Comparison of ENCODE assay signal across 8 cellular contexts in the genomic region with DNA sequence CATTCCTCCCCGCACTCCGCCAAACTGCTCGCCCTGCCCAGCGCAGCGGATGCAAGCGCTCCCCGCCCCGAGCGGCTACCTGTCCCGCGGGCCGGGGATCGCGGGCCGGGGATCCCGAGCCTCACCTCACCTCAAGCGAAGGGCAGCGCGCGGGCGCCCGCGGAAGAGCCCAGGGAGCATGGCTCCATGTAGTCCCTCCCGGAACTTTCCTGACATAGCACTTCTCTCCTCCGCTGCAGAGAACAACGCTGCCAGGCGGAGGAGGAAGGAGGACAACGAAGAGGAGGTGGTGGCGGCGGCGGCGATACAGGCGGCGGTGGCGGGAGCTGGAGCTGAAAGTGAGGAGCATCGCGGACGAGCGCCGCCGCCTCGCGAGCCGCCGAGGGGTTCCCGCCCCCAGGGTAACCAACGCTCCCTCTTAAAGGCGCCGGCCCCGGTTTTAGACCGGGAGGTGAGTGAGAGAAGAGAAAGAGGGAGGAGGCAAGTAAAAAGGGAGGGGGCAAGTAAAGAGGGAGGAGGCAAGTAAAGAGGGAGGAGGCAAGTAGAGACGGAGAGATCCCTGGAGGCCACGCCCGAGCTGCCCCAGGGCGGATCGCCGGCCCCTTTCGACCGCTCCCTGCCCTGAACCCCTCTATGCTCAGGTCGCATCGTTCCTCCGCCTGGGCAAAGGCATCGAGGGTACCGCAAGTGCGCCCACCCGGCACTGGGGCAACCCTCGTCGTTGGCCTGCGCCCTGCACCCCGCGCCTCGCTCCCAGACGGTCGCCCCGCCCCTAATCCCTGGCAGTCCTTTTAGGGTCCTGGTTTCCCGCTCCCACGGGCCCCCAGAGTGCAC. TPM values are rescaled to one million over a fixed set of nuclear protein-coding genes. Genes with fewer than 3 reads are reported as not detected.
A peak's percentile ranks its signal among the peaks of the same experiment; 100 is the strongest.
DNase-seq lines count a peak whose midpoint lies in the region; ATAC-seq and TF ChIP-seq lines count a peak whose summit lies in the region.

A gene with protein sequence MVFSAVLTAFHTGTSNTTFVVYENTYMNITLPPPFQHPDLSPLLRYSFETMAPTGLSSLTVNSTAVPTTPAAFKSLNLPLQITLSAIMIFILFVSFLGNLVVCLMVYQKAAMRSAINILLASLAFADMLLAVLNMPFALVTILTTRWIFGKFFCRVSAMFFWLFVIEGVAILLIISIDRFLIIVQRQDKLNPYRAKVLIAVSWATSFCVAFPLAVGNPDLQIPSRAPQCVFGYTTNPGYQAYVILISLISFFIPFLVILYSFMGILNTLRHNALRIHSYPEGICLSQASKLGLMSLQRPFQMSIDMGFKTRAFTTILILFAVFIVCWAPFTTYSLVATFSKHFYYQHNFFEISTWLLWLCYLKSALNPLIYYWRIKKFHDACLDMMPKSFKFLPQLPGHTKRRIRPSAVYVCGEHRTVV (minus strand): TSS at position 340 of the 834 bp plus-strand sequence. CDS start 37,746 bp downstream, outside the sequence.

- intact Hi-C loops in gastrocnemius medialis (cut with DNase I; ENCODE audit: low total_unique reads): no loop called here

- peaks cover 19 to 23% (median 21%) of the 10 kb centered on the region in 3 donors for H3K27me3 ChIP-seq in gastrocnemius medialis

- H3K27ac ChIP-seq in gastrocnemius medialis: no peak within 1 kb of the TSS

- peak; percentile 53 to 69 for ATAC-seq in gastrocnemius medialis

- TF ChIP-seq POLR2A in gastrocnemius medialis (IDR thresholded peaks at IDR 0.05): no peak

- peak within 1 kb of the TSS; percentile 80 for H3K4me3 ChIP-seq in GM12865 (ENCODE audit: low read depth, low read length)
- peak within 1 kb of the TSS; percentile 86 for H3K4me3 ChIP-seq in HFF-Myc (replicated peaks; ENCODE audit: low read depth, low read length)
- H3K4me3 ChIP-seq in astrocyte of the cerebellum (ENCODE audit: low read depth, low read length): peak within 1 kb of the TSS; percentile 87
- H3K4me3 ChIP-seq in gastrocnemius medialis: peak within 1 kb of the TSS; percentile 62 to 82 (median 75)

- peaks cover 5 to 16% of the 10 kb centered on the region in 2 donors for H3K4me1 ChIP-seq in gastrocnemius medialis

- TF ChIP-seq CTCF in GM12865 (IDR thresholded peaks at IDR 0.05; ENCODE audit: insufficient read depth, low read depth, low read length, missing control alignments): no peak
- TF ChIP-seq CTCF in HFF-Myc (IDR thresholded peaks at IDR 0.05; ENCODE audit: low read depth, low read length, missing control alignments): no peak
- no peak for TF ChIP-seq CTCF in astrocyte of the cerebellum (IDR thresholded peaks at IDR 0.05; ENCODE audit: low read depth, low read length, missing control alignments)
- no peak for TF ChIP-seq CTCF in gastrocnemius medialis (IDR thresholded peaks at IDR 0.05 in 4 of 5, conservative IDR thresholded peaks at IDR 0.05 in 1 of 5)

- in situ Hi-C loops in astrocyte of the cerebellum (cut with HindIII; ENCODE audit: low sequenced_read_pairs): no loop called here
- in situ Hi-C loops in gastrocnemius medialis (cut with MboI; ENCODE audit: low sequenced_read_pairs in 4 of 4): no loop called here

- DNase-seq in GM12865 (ENCODE audit: low read depth): peak; percentile 87
- DNase-seq in HFF-Myc (ENCODE audit: extremely low read depth, low read depth): peak; percentile 48
- DNase-seq in MV-4-11 (lab: John Stamatoyannopoulos, UW): peak; percentile 19
- DNase-seq in T-helper 1 cell: peak; percentile 28 to 92 (median 47)
- peak; percentile 32 for DNase-seq in astrocyte of the cerebellum (ENCODE audit: low read depth)
- peak; percentile 70 for DNase-seq in iPS DF 19.7 (ENCODE audit: low read depth, low spot score)
- peak; percentile 10 to 13 for DNase-seq in gastrocnemius medialis
- DNase-seq in cerebellar nuclear complex (lab: John Stamatoyannopoulos, UW): no peak

- no peaks in the 10 kb centered on the region for H3K36me3 ChIP-seq in gastrocnemius medialis

- no peaks in the 10 kb centered on the region for H3K9me3 ChIP-seq in gastrocnemius medialis

RNA-seq across cellular contexts. Expression of the gene that starts here (rescaled TPM):
- under 1 TPM in 3 of 4 donors, not detected in 1; 0.07 to 0.16 (median 0.10) TPM for total RNA-seq in gastrocnemius medialis

Comparison
In these comparisons a context has a peak if more than half of its experiments do, and no peak if none do; other contexts are left out.
1. Peak in DNase-seq, ATAC-seq and H3K4me3 ChIP-seq in gastrocnemius medialis; RNA of the gene not detected or under 1 TPM.
2. DNase-seq: peak in GM12865 (single experiment), HFF-Myc (single experiment), MV-4-11 (single experiment), T-helper 1 cell (5 of 5), astrocyte of the cerebellum (single experiment) and iPS DF 19.7 (single experiment); none in cerebellar nuclear complex (0 of 2).
3. Peak in every context shown above with its lines, with median percentiles within 50 percentile points of each other: H3K4me3 ChIP-seq.